8 cellular contexts compared by ENCODE assay signal in the genomic region with DNA sequence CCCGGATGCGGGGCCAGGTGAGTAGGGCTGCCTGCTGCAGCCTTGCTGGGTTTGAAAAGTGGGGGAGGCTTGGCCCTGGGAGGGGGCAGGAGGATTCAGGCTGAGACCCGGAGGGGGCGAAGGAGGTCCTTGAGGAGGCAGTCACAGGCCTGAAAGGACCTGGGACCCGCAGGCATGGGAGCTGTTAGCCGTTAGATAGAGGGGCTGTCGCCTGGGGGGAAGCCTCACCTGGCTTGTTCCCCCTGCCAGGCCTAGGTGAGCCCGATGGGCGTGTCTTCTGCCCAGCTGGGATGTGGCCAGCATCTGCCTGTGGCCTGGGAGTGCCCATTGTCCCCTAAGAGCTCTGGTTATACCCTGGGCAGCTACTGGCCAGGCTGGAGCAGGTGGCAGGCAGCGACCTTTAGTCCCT. TPM values are rescaled to one million over a fixed set of nuclear protein-coding genes. Genes with fewer than 3 reads are reported as not detected.
DNase-seq lines count a peak whose midpoint lies in the region; ATAC-seq and TF ChIP-seq lines count a peak whose summit lies in the region.

No MANE protein-coding gene starts in this region.

- TF ChIP-seq RAD21 in liver (IDR thresholded peaks at IDR 0.05): no peak

- no peaks in the 10 kb centered on the region for H3K36me3 ChIP-seq in liver (ENCODE audit: control insufficient read depth in 4 of 4, insufficient read depth in 3 of 4, low read depth in 1 of 4, low read length in 3 of 4)

- peaks cover 2% of the 10 kb centered on the region for H3K27me3 Mint-ChIP-seq in activated T-cell treated with anti-CD3 and anti-CD28 coated beads, Interleukin-2, amount 50 U/mL, for 4 hours (ENCODE audit: low read depth)
- no peaks in the 10 kb centered on the region for H3K27me3 Mint-ChIP-seq in activated T-helper 17 cell treated with anti-CD3 and anti-CD28 coated beads, Interleukin-2, amount 50 U/mL, for 72 hours
- H3K27me3 Mint-ChIP-seq in type B pancreatic cell: peaks cover 45% of the 10 kb centered on the region

- H3K36me3 Mint-ChIP-seq in activated T-cell treated with anti-CD3 and anti-CD28 coated beads, Interleukin-2, amount 50 U/mL, for 4 hours (ENCODE audit: insufficient read depth): peaks cover 3% of the 10 kb centered on the region
- H3K36me3 Mint-ChIP-seq in activated T-helper 17 cell treated with anti-CD3 and anti-CD28 coated beads, Interleukin-2, amount 50 U/mL, for 72 hours (ENCODE audit: low read depth): no peaks in the 10 kb centered on the region
- H3K36me3 Mint-ChIP-seq in type B pancreatic cell: no peaks in the 10 kb centered on the region

- H3K4me1 ChIP-seq in liver (ENCODE audit: control insufficient read depth in 4 of 4, insufficient read depth in 4 of 4, low read length in 3 of 4): peaks cover 6 to 16% (median 12%) of the 10 kb centered on the region in 4 donors

- no peak overlapping the region for H3K9ac ChIP-seq in liver (ENCODE audit: low read depth in 1 of 2, low read length in 2 of 2)

- peak overlapping the region; percentile 43 for H3K27ac Mint-ChIP-seq in activated T-helper 17 cell treated with anti-CD3 and anti-CD28 coated beads, Interleukin-2, amount 50 U/mL, for 72 hours
- peak overlapping the region; percentile 72 for H3K27ac Mint-ChIP-seq in type B pancreatic cell

- H3K27me3 ChIP-seq in liver (ENCODE audit: control insufficient read depth in 4 of 4, insufficient read depth in 4 of 4, low read length in 3 of 4): peaks cover 0 to 5% (median 0%) of the 10 kb centered on the region in 4 donors

- H3K27ac ChIP-seq in liver (ENCODE audit: low read depth in 1 of 2, low read length in 2 of 2): peak overlapping the region; percentile 6 to 46

- no peak overlapping the region for H3K4me3 ChIP-seq in liver (ENCODE audit: low read depth in 1 of 3, low read length in 3 of 3)

- DNase-seq in activated T-cell treated with anti-CD3 and anti-CD28 coated beads, Interleukin-2, amount 50 U/mL, for 4 hours: no peak
- DNase-seq in activated T-cell treated with anti-CD3 and anti-CD28 coated beads for 4 hours: no peak
- DNase-seq in type B pancreatic cell (ENCODE audit: extremely low spot score, unreplicated experiment): no peak
- no peak for DNase-seq in dedifferentiated amniotic fluid mesenchymal stem cell (ENCODE audit: extremely low spot score)
- no peak for DNase-seq in AML-193 (lab: John Stamatoyannopoulos, UW)
- DNase-seq in activated CD4-positive, CD25-positive, alpha-beta regulatory T cell (lab: John Stamatoyannopoulos, UW): no peak

- H3K4me3 Mint-ChIP-seq in activated T-cell treated with anti-CD3 and anti-CD28 coated beads, Interleukin-2, amount 50 U/mL, for 4 hours: peak overlapping the region; percentile 75
- peak overlapping the region; percentile 70 for H3K4me3 Mint-ChIP-seq in activated T-helper 17 cell treated with anti-CD3 and anti-CD28 coated beads, Interleukin-2, amount 50 U/mL, for 72 hours
- peak overlapping the region; percentile 73 for H3K4me3 Mint-ChIP-seq in type B pancreatic cell

- 8% methylated on average over 10 of the region's 10 CpGs for WGBS in liver

- H3K4me1 Mint-ChIP-seq in activated T-cell treated with anti-CD3 and anti-CD28 coated beads, Interleukin-2, amount 50 U/mL, for 4 hours (ENCODE audit: low read depth): peaks cover 17% of the 10 kb centered on the region
- no peaks in the 10 kb centered on the region for H3K4me1 Mint-ChIP-seq in activated T-helper 17 cell treated with anti-CD3 and anti-CD28 coated beads, Interleukin-2, amount 50 U/mL, for 72 hours
- H3K4me1 Mint-ChIP-seq in type B pancreatic cell (ENCODE audit: unreplicated experiment): peaks cover 5% of the 10 kb centered on the region

- ATAC-seq in activated T-cell treated with anti-CD3 and anti-CD28 coated beads, Interleukin-2, amount 50 U/mL, for 4 hours: peak in 1 of 2 donors; percentile 1
- peak; percentile 0 for ATAC-seq in activated T-helper 17 cell treated with anti-CD3 and anti-CD28 coated beads, Interleukin-2, amount 50 U/mL, for 72 hours (replicated peaks)

- TF ChIP-seq CTCF in liver (IDR thresholded peaks at IDR 0.05; ENCODE audit: low read depth, low read length, missing input control) (no peak), type B pancreatic cell (conservative IDR thresholded peaks at IDR 0.05) (no peak)

- peaks cover 7% of the 10 kb centered on the region for H3K9me3 Mint-ChIP-seq in activated T-cell treated with anti-CD3 and anti-CD28 coated beads, Interleukin-2, amount 50 U/mL, for 4 hours
- H3K9me3 Mint-ChIP-seq in activated T-helper 17 cell treated with anti-CD3 and anti-CD28 coated beads, Interleukin-2, amount 50 U/mL, for 72 hours: no peaks in the 10 kb centered on the region
- H3K9me3 Mint-ChIP-seq in type B pancreatic cell: peaks cover 5% of the 10 kb centered on the region

- peaks cover 0 to 7% (median 3%) of the 10 kb centered on the region in 4 donors for H3K9me3 ChIP-seq in liver (ENCODE audit: control insufficient read depth in 4 of 4, low read length in 3 of 4)

TF ChIP-seq in liver, 16 proteins besides CTCF, POLR2A, EP300 and RAD21:
- TF ChIP-seq, protein P1, sequence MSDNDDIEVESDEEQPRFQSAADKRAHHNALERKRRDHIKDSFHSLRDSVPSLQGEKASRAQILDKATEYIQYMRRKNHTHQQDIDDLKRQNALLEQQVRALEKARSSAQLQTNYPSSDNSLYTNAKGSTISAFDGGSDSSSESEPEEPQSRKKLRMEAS (IDR thresholded peaks at IDR 0.05): no peak
- TF ChIP-seq GABPA (IDR thresholded peaks at IDR 0.05 in 1 of 2, conservative IDR thresholded peaks at IDR 0.05 in 1 of 2) (no peak), SP1 (IDR thresholded peaks at IDR 0.05) (peak; percentile 22), HNF4A (conservative IDR thresholded peaks at IDR 0.05) (peak in 1 of 2 donors; percentile 41), NR2F2 (IDR thresholded peaks at IDR 0.05) (no peak)

RNA-seq across cellular contexts. Expression of gene DUSP8, which starts 1.8 kb away (rescaled TPM):
- 1 to 10 TPM; 5.4 to 6.0 (median 5.7) TPM for total RNA-seq in activated T-cell treated with anti-CD3 and anti-CD28 coated beads, Interleukin-2, amount 50 U/mL, for 4 hours
- total RNA-seq in activated T-helper 17 cell treated with anti-CD3 and anti-CD28 coated beads, Interleukin-2, amount 50 U/mL, for 72 hours: 1 to 10 TPM in 1 of 2 donors, under 1 TPM in 1; 0.80 to 1.7 TPM
- total RNA-seq in liver (under 1 TPM; 0.09 to 0.33 TPM), type B pancreatic cell (ENCODE audit: low replicate concordance) (8.4 and 16.1 TPM in 2 replicates)
- under 1 TPM; 0.06 to 0.33 TPM for polyA plus RNA-seq in liver

RNA-seq across cellular contexts. Expression of gene KRTAP5-1, which starts 11.2 kb away (rescaled TPM):
- not detected for total RNA-seq in activated T-cell treated with anti-CD3 and anti-CD28 coated beads, Interleukin-2, amount 50 U/mL, for 4 hours
- not detected for total RNA-seq in activated T-helper 17 cell treated with anti-CD3 and anti-CD28 coated beads, Interleukin-2, amount 50 U/mL, for 72 hours
- not detected for total RNA-seq in liver
- polyA plus RNA-seq in liver: not detected
- total RNA-seq in type B pancreatic cell (ENCODE audit: low replicate concordance): not detected in 2 replicates

RNA-seq across cellular contexts. Expression of gene KRTAP5-2, which starts 24.2 kb away (rescaled TPM):
- total RNA-seq in activated T-cell treated with anti-CD3 and anti-CD28 coated beads, Interleukin-2, amount 50 U/mL, for 4 hours: not detected
- total RNA-seq in activated T-helper 17 cell treated with anti-CD3 and anti-CD28 coated beads, Interleukin-2, amount 50 U/mL, for 72 hours: not detected
- total RNA-seq in liver (not detected), type B pancreatic cell (ENCODE audit: low replicate concordance) (not detected in 2 replicates)
- polyA plus RNA-seq in liver: under 1 TPM in 1 of 2 donors, not detected in 1; 0.08 TPM

RNA-seq across cellular contexts. Expression of gene KRTAP5-3, which starts 34.4 kb away (rescaled TPM):
- not detected for total RNA-seq in activated T-cell treated with anti-CD3 and anti-CD28 coated beads, Interleukin-2, amount 50 U/mL, for 4 hours
- total RNA-seq in activated T-helper 17 cell treated with anti-CD3 and anti-CD28 coated beads, Interleukin-2, amount 50 U/mL, for 72 hours: not detected
- total RNA-seq in liver (not detected), type B pancreatic cell (ENCODE audit: low replicate concordance) (not detected in 2 replicates)
- polyA plus RNA-seq in liver: not detected

RNA-seq across cellular contexts. Expression of gene KRTAP5-4, which starts 48.1 kb away (rescaled TPM):
- not detected for total RNA-seq in activated T-cell treated with anti-CD3 and anti-CD28 coated beads, Interleukin-2, amount 50 U/mL, for 4 hours
- not detected for total RNA-seq in activated T-helper 17 cell treated with anti-CD3 and anti-CD28 coated beads, Interleukin-2, amount 50 U/mL, for 72 hours
- total RNA-seq in liver (not detected), type B pancreatic cell (ENCODE audit: low replicate concordance) (not detected in 2 replicates)
- not detected for polyA plus RNA-seq in liver
